In the genomic region with DNA sequence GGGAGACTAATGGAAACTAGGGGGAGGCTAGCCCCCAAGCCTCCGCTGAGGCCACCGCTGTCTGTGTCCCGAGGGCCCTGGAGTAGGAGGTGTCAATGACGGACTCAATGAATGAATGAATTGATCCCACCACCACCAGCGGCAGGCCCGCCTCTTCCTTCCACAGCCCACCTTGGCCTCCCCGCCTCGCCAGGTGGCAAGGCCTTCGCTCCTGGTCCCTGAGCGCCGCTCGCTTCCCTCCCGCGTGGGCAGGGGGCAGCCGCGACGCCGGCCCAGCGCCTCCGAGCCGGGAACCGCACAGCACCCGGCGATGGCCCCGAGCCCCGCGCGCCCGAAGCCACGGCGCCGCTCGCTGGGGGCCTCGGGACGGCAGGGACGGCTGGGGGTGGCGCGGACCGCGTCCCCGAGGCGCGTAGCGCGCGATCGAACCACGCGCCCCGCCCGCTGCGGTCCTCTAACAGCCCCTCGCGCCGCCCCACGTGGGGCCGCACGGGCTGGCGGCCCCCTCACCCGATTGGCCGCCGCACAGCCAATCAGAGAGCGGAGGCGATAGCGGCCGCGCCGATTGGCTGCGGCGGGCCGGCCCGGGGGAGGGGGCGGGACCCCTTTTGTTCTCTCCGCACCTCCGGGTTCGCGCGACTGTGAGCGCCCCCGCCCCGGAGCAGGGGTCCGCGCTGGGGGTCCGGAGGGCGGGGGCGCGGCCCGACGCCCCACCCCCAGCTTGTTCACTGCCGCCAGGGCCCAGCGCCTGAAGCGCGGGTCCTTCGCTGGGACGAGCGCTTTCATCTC, we compare ENCODE assay signal across 8 cellular contexts. TPM values are rescaled to one million over a fixed set of nuclear protein-coding genes. Genes with fewer than 3 reads are reported as not detected.
DNase-seq lines count a peak whose midpoint lies in the region; ATAC-seq and TF ChIP-seq lines count a peak whose summit lies in the region.

No MANE protein-coding gene starts in this region.

- H3K4me3 ChIP-seq in heart left ventricle (peak overlapping the region in 11 of 12 donors; percentile 38 to 67 (median 59)), uterus (peak overlapping the region in 1 of 2 donors; percentile 42)

- H3K36me3 ChIP-seq in heart left ventricle (no peaks in the 10 kb centered on the region), uterus (no peaks in the 10 kb centered on the region)

- TF ChIP-seq POLR2A in heart left ventricle (IDR thresholded peaks at IDR 0.05) (no peak), uterus (IDR thresholded peaks at IDR 0.05) (no peak)

- TF ChIP-seq CTCF in heart left ventricle (IDR thresholded peaks at IDR 0.05) (no peak), uterus (IDR thresholded peaks at IDR 0.05) (no peak)

- H3K27ac ChIP-seq in heart left ventricle (peak overlapping the region in 5 of 12 donors; percentile 22 to 63 (median 51)), uterus (no peak overlapping the region)

- H3K4me1 ChIP-seq in heart left ventricle (peaks cover 0 to 52% (median 39%) of the 10 kb centered on the region in 12 donors), uterus (peaks cover 0 to 14% of the 10 kb centered on the region in 2 donors)

- peak; percentile 38 to 85 (median 78) for ATAC-seq in heart left ventricle
- no peak for ATAC-seq in GM18867 (IDR thresholded peaks at IDR 0.05; ENCODE audit: unreplicated experiment)
- ATAC-seq in GM19328 (IDR thresholded peaks at IDR 0.05; ENCODE audit: unreplicated experiment), result no peak

- intact Hi-C loops in heart left ventricle (cut with DNase I), result loop anchor here (2.0 to 10.0 kb wide), 11 partner anchors 54 to 339 kb away; partner anchors contain the start of genes SLC38A10 (in 3 of the 10) and BAHCC1 (in 2 of the 10)
- intact Hi-C loops in uterus (cut with DNase I; ENCODE audit: low total_unique reads), result loop anchor here (5.0 kb wide), 3 partner anchors 94 to 224 kb away; no protein-coding TSS in a partner anchor

- DNase-seq in KG1 (lab: John Stamatoyannopoulos, UW) (peak; percentile 43), SHP77 (lab: John Stamatoyannopoulos, UW) (peak; percentile 77 to 91), heart left ventricle (peak; percentile 84 to 89 (median 86)), pons (ENCODE audit: low spot score) (peak; percentile 79), uterus (peak; percentile 44 to 74)
- peak; percentile 23 for DNase-seq in activated naive CD8-positive, alpha-beta T cell treated with anti-CD3 and anti-CD28 coated beads, Interleukin-2, amount 50 U/mL, for 16 hours (ENCODE audit: low read depth, low spot score)

- WGBS in heart left ventricle, 4 donors, result 6 to 17% (median 11%) methylated on average over 40 to 96 of the region's 96 CpGs

- H3K9me3 ChIP-seq in heart left ventricle, result no peaks in the 10 kb centered on the region
- H3K9me3 ChIP-seq in uterus, result no peaks in the 10 kb centered on the region

- H3K27me3 ChIP-seq in heart left ventricle (peaks cover 0 to 8% (median 0%) of the 10 kb centered on the region in 9 donors), uterus (no peaks in the 10 kb centered on the region)

RNA-seq across cellular contexts. Expression of gene ACTG1, which starts 31.4 kb away (rescaled TPM):
- total RNA-seq in heart left ventricle, result 1,000 to 10,000 TPM in 2 of 9 donors, 100 to 1,000 TPM in 7; 335 to 1,653 (median 423) TPM
- polyA plus RNA-seq in heart left ventricle, result 1,000 to 10,000 TPM in 1 of 2 donors, 100 to 1,000 TPM in 1; 149 to 1,468 TPM
- 1,000 to 10,000 TPM; 1,023 to 5,472 (median 2,159) TPM for total RNA-seq in uterus

RNA-seq across cellular contexts. Expression of gene FSCN2, which starts 47.0 kb away (rescaled TPM):
- total RNA-seq in heart left ventricle, result under 1 TPM in 6 of 9 donors, not detected in 3; 0.22 to 0.72 (median 0.45) TPM
- polyA plus RNA-seq in heart left ventricle, result under 1 TPM; 0.28 to 0.42 TPM
- 1 to 10 TPM in 2 of 4 donors, not detected in 2; 5.0 to 7.4 TPM for total RNA-seq in uterus

Comparison
In these comparisons a context has a peak if more than half of its experiments do, and no peak if none do; other contexts are left out.
1. DNase-seq: peak in every context shown above with its lines; median percentile 86 in heart left ventricle; 84 in SHP77; 79 in pons; 59 in uterus; 43 in KG1; 23 in activated naive CD8-positive, alpha-beta T cell treated with anti-CD3 and anti-CD28 coated beads, Interleukin-2, amount 50 U/mL, for 16 hours.
2. ATAC-seq: peak in heart left ventricle (4 of 4); none in GM18867 (single experiment) and GM19328 (single experiment).